Comparison of ENCODE assay signal across 1 cellular context in genomic region chr1:7770939-7771672, GRCh38.
A peak's percentile ranks its signal among the peaks of the same experiment; 100 is the strongest.
TF ChIP-seq lines count a peak whose summit lies in the region.

Gene VAMP3 (plus strand): TSS chr1:7771296. CDS start chr1:7771384, 88 bp downstream.

TF ChIP-seq in K562, 482 proteins besides CTCF, POLR2A, EP300 and RAD21 (continued from another document and continues in another):
- no peak for TF ChIP-seq HNRNPK (IDR thresholded peaks at IDR 0.05; ENCODE audit: low read depth, low read length, poor library complexity, severe bottlenecking)
- TF ChIP-seq THRB (CRISPR knock-in tag; conservative IDR thresholded peaks at IDR 0.05), result no peak
- TF ChIP-seq SPI1 (IDR thresholded peaks at IDR 0.05; ENCODE audit: borderline replicate concordance, low read depth, low read length), result peak; percentile 27; the same call in 1 of the 2 replicates
- TF ChIP-seq E2F6 (IDR thresholded peaks at IDR 0.05; ENCODE audit: borderline replicate concordance in 1 of 2, extremely low read depth in 1 of 2, insufficient read depth in 1 of 2, insufficient read length in 1 of 2, low read depth in 1 of 2, low read length in 1 of 2, poor library complexity in 1 of 2, severe bottlenecking in 1 of 2), result peak; percentile 48 to 58
- TF ChIP-seq E4F1 (CRISPR knock-in tag; IDR thresholded peaks at IDR 0.05; ENCODE audit: borderline replicate concordance), result 0 out of 2 replicates have a peak, but pooled peaks have one; percentile 59
- TF ChIP-seq ETV1 (tag; conservative IDR thresholded peaks at IDR 0.05; ENCODE audit: low read depth), result 0 out of 2 replicates have a peak, but pooled peaks have one; percentile 30
- TF ChIP-seq ZNF398 (CRISPR knock-in tag; IDR thresholded peaks at IDR 0.05), result no peak
- TF ChIP-seq ZNF79 (CRISPR knock-in tag; IDR thresholded peaks at IDR 0.05; ENCODE audit: low read depth), result no peak
- TF ChIP-seq ZNF395 (CRISPR knock-in tag; IDR thresholded peaks at IDR 0.05), result 0 out of 2 replicates have a peak, but pooled peaks have one; percentile 26
- TF ChIP-seq GTF2B (IDR thresholded peaks at IDR 0.05; ENCODE audit: extremely low read depth, insufficient read length), result no peak
- no peak for TF ChIP-seq SMARCE1 (IDR thresholded peaks at IDR 0.05)
- TF ChIP-seq ZNF263 (CRISPR knock-in tag; IDR thresholded peaks at IDR 0.05; ENCODE audit: borderline replicate concordance), result no peak; the same call in 1 of the 2 replicates
- no peak for TF ChIP-seq CREBBP (IDR thresholded peaks at IDR 0.05; ENCODE audit: low read depth, low read length)
- TF ChIP-seq GATA2 (CRISPR knock-in tag; IDR thresholded peaks at IDR 0.05), result no peak
- TF ChIP-seq YY1 (IDR thresholded peaks at IDR 0.05; ENCODE audit: borderline replicate concordance in 1 of 3, control insufficient read depth in 1 of 3, extremely low read depth in 1 of 3, insufficient read depth in 3 of 3, insufficient read length in 1 of 3, insufficient replicate concordance in 2 of 3, low read depth in 1 of 3, low read length in 2 of 3), result peak in 2 of 3 experiments; percentile 48 to 78
- peak; percentile 59 to 91; a peak in 2 of 4 replicates for TF ChIP-seq MAZ (CRISPR knock-in tag; conservative IDR thresholded peaks at IDR 0.05 in 1 of 2, IDR thresholded peaks at IDR 0.05 in 1 of 2)
- no peak for TF ChIP-seq KDM4B (IDR thresholded peaks at IDR 0.05; ENCODE audit: borderline replicate concordance in 2 of 2, low read depth in 1 of 2)
- no peak for TF ChIP-seq WHSC1 (IDR thresholded peaks at IDR 0.05; ENCODE audit: low read length)
- no peak for TF ChIP-seq FOSL1 (tag; conservative IDR thresholded peaks at IDR 0.05)
- peak; percentile 78; the same call in 1 of the 2 replicates for TF ChIP-seq ZBTB7A (IDR thresholded peaks at IDR 0.05; ENCODE audit: borderline replicate concordance, control insufficient read depth, low read depth, low read length)
- TF ChIP-seq ZNF253 (CRISPR knock-in tag; conservative IDR thresholded peaks at IDR 0.05), result no peak
- no peak for TF ChIP-seq XRCC4 (IDR thresholded peaks at IDR 0.05; ENCODE audit: extremely low read depth, insufficient read depth, insufficient read length)
- TF ChIP-seq MCM5 (IDR thresholded peaks at IDR 0.05; ENCODE audit: low read depth), result no peak
- TF ChIP-seq HMG20A (CRISPR knock-in tag; conservative IDR thresholded peaks at IDR 0.05), result no peak
- TF ChIP-seq ZFP30 (CRISPR knock-in tag; IDR thresholded peaks at IDR 0.05; ENCODE audit: borderline replicate concordance), result no peak
- TF ChIP-seq SP1 (CRISPR knock-in tag; IDR thresholded peaks at IDR 0.05), result peak; percentile 86
- no peak for TF ChIP-seq SREBF1 (IDR thresholded peaks at IDR 0.05; ENCODE audit: borderline replicate concordance, low read depth, low read length)
- TF ChIP-seq SMAD3 (CRISPR knock-in tag; conservative IDR thresholded peaks at IDR 0.05), result no peak
- peak; percentile 99 for TF ChIP-seq CREM (IDR thresholded peaks at IDR 0.05; ENCODE audit: low read depth)
- no peak for TF ChIP-seq MITF (IDR thresholded peaks at IDR 0.05)
- no peak for TF ChIP-seq PHTF2 (CRISPR knock-in tag; IDR thresholded peaks at IDR 0.05)
- TF ChIP-seq MCM2 (IDR thresholded peaks at IDR 0.05; ENCODE audit: low read depth), result no peak
- no peak; the same call in 1 of the 2 replicates for TF ChIP-seq MTA3 (IDR thresholded peaks at IDR 0.05; ENCODE audit: borderline replicate concordance)
- TF ChIP-seq MYNN (IDR thresholded peaks at IDR 0.05), result no peak
- TF ChIP-seq MYNN (CRISPR knock-in tag; IDR thresholded peaks at IDR 0.05), result no peak
- TF ChIP-seq SRF (CRISPR knock-in tag; IDR thresholded peaks at IDR 0.05), result peak in 1 of 2 experiments; percentile 69; a peak in 2 of 4 replicates
- TF ChIP-seq PHF20 (IDR thresholded peaks at IDR 0.05; ENCODE audit: partially characterized antibody), result peak; percentile 98
- no peak for TF ChIP-seq GTF2E2 (tag; IDR thresholded peaks at IDR 0.05)
- no peak for TF ChIP-seq RBM15 (IDR thresholded peaks at IDR 0.05; ENCODE audit: insufficient read depth, low read length)
- no peak for TF ChIP-seq RNF2 (IDR thresholded peaks at IDR 0.05)
- peak; percentile 53; the same call in 1 of the 2 replicates for TF ChIP-seq KHSRP (IDR thresholded peaks at IDR 0.05)
- no peak for TF ChIP-seq ZNF121 (CRISPR knock-in tag; conservative IDR thresholded peaks at IDR 0.05)
- no peak for TF ChIP-seq FUS (optimal IDR thresholded peaks at IDR 0.05; ENCODE audit: low read depth, low read length)
- TF ChIP-seq CUX1 (CRISPR knock-in tag; IDR thresholded peaks at IDR 0.05), result no peak
- TF ChIP-seq IRF2 (CRISPR knock-in tag; IDR thresholded peaks at IDR 0.05), result no peak
- no peak for TF ChIP-seq SMAD2 (IDR thresholded peaks at IDR 0.05; ENCODE audit: low read depth, low read length)
- TF ChIP-seq GABPB1 (CRISPR knock-in tag; IDR thresholded peaks at IDR 0.05), result peak; percentile 89
- no peak for TF ChIP-seq NFYB (IDR thresholded peaks at IDR 0.05; ENCODE audit: extremely low read depth, insufficient read length)
- TF ChIP-seq ZNF785 (CRISPR knock-in tag; IDR thresholded peaks at IDR 0.05), result no peak
- TF ChIP-seq TFAM (CRISPR knock-in tag; conservative IDR thresholded peaks at IDR 0.05), result no peak
- TF ChIP-seq SNRNP70 (optimal IDR thresholded peaks at IDR 0.05; ENCODE audit: low read depth, low read length), result no peak
- TF ChIP-seq CC2D1A (IDR thresholded peaks at IDR 0.05), result peak; percentile 77; the same call in 1 of the 2 replicates
- no peak for TF ChIP-seq U2AF2 (optimal IDR thresholded peaks at IDR 0.05; ENCODE audit: low read depth, low read length)
- TF ChIP-seq HDAC8 (tag; IDR thresholded peaks at IDR 0.05), result no peak
- TF ChIP-seq MEIS2 (IDR thresholded peaks at IDR 0.05; ENCODE audit: partially characterized antibody), result no peak
- peak; percentile 74 for TF ChIP-seq HCFC1 (IDR thresholded peaks at IDR 0.05; ENCODE audit: low read depth, low read length)
- TF ChIP-seq PTBP1 (IDR thresholded peaks at IDR 0.05; ENCODE audit: low read depth, low read length), result no peak
